ENCODE assay signal across 8 cellular contexts in the genomic region with DNA sequence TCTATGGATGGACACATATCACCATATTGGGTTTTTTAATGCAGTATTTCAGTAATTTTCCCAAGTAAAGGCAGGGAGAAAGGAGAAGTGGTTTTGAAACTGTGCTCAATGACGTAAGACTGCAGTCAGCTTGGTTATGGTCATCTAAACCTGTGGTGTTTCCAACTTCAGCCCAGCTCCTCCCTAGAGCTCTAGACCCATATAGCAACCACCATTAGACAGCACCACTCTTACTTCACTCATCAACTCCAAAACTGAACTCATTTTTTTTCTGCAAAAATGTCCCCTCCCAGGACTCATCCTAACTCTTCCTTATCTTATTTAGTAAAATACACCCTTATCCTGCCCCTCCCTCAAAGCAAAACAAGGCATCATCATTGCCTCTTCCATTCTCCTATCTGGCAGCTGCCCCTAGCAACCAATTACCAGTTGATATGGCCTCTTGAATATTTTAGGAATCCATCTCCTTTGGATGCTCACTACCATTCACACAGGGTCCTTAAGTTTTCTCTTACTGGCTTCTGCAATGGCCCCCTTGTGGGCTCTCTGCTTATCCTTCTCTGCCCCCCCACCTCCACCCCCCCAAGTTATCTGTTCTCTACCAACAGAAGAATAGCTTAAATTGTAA. TPM values are rescaled to one million over a fixed set of nuclear protein-coding genes. Genes with fewer than 3 reads are reported as not detected.
DNase-seq lines count a peak whose midpoint lies in the region; ATAC-seq lines count a peak whose summit lies in the region.
"Had no signal": no experiment of that assay in that cellular context is flagged by ENCODE, and none has a peak within 500 bp of the region (broad histone marks: within the 10 kb centered on the region; RNA-seq: fewer than 3 reads in every experiment).

No MANE protein-coding gene starts in this region.

- ATAC-seq in GM18520 (IDR thresholded peaks at IDR 0.05; ENCODE audit: unreplicated experiment) = peak; percentile 29
- peak; percentile 27 for ATAC-seq in HG03432 (IDR thresholded peaks at IDR 0.05; ENCODE audit: unreplicated experiment)
- no peak for ATAC-seq in natural killer cell treated with Interleukin-12 subunit alpha and Interleukin-12 subunit beta and Interleukin-15 and Interleukin-18, amount 100 ng/mL, for 72 hours

- peaks cover 2% of the 10 kb centered on the region for H3K27me3 Mint-ChIP-seq in activated CD4-positive, alpha-beta memory T cell treated with anti-CD3 and anti-CD28 coated beads, Interleukin-2, amount 10 ng/mL, durations not matched to agents 7 days and 5 days
- H3K27me3 Mint-ChIP-seq in natural killer cell treated with Interleukin-12 subunit alpha and Interleukin-12 subunit beta and Interleukin-15 and Interleukin-18, amount 100 ng/mL, for 72 hours = no peaks in the 10 kb centered on the region

- H3K27ac Mint-ChIP-seq in activated CD4-positive, alpha-beta memory T cell treated with anti-CD3 and anti-CD28 coated beads, Interleukin-2, amount 10 ng/mL, durations not matched to agents 7 days and 5 days = no peak overlapping the region
- peak overlapping the region; percentile 74 to 88 for H3K27ac Mint-ChIP-seq in natural killer cell treated with Interleukin-12 subunit alpha and Interleukin-12 subunit beta and Interleukin-15 and Interleukin-18, amount 100 ng/mL, for 72 hours

- POLR2A ChIA-PET in activated CD4-positive, alpha-beta memory T cell treated with anti-CD3 and anti-CD28 coated beads, Interleukin-2, amount 10 ng/mL, durations not matched to agents 7 days and 5 days (lab: Charles Lee) = interaction anchor here (0.8 to 3.8 kb wide), 10 partner anchors 8 to 512 kb away, joined by 3 to 56 read pairs (median 4); no protein-coding TSS in a partner anchor

- CTCF ChIA-PET in activated CD4-positive, alpha-beta memory T cell treated with anti-CD3 and anti-CD28 coated beads, Interleukin-2, amount 10 ng/mL, durations not matched to agents 7 days and 5 days (lab: Charles Lee) = interaction anchor here (0.8 to 5.1 kb wide), 7 partner anchors 26 to 511 kb away, joined by 3 to 30 read pairs (median 3); no protein-coding TSS in a partner anchor

- peaks cover 11% of the 10 kb centered on the region for H3K36me3 Mint-ChIP-seq in activated CD4-positive, alpha-beta memory T cell treated with anti-CD3 and anti-CD28 coated beads, Interleukin-2, amount 10 ng/mL, durations not matched to agents 7 days and 5 days (ENCODE audit: low read depth)
- H3K36me3 Mint-ChIP-seq in natural killer cell treated with Interleukin-12 subunit alpha and Interleukin-12 subunit beta and Interleukin-15 and Interleukin-18, amount 100 ng/mL, for 72 hours = no peaks in the 10 kb centered on the region

- H3K4me3 Mint-ChIP-seq in activated CD4-positive, alpha-beta memory T cell treated with anti-CD3 and anti-CD28 coated beads, Interleukin-2, amount 10 ng/mL, durations not matched to agents 7 days and 5 days = peak overlapping the region; percentile 90
- H3K4me3 Mint-ChIP-seq in natural killer cell treated with Interleukin-12 subunit alpha and Interleukin-12 subunit beta and Interleukin-15 and Interleukin-18, amount 100 ng/mL, for 72 hours = peak overlapping the region; percentile 78

- no peak for DNase-seq in activated CD4-positive, alpha-beta memory T cell treated with anti-CD3 and anti-CD28 coated beads, Interleukin-2, amount 10 ng/mL, durations not matched to agents 7 days and 5 days
- no peak for DNase-seq in natural killer cell treated with Interleukin-12 subunit alpha and Interleukin-12 subunit beta and Interleukin-15 and Interleukin-18, amount 100 ng/mL, for 72 hours (ENCODE audit: low spot score)
- DNase-seq in stimulated activated naive CD4-positive, alpha-beta T cell treated with Interleukin-2 at 50 U/mL for 16 hours (lab: John Stamatoyannopoulos, UW) = no peak
- no peak for DNase-seq in DMS53 (lab: John Stamatoyannopoulos, UW)
- no peak for DNase-seq in activated CD4-positive, alpha-beta T cell treated with anti-CD3 and anti-CD28 coated beads, Interleukin-2, amount 50 U/mL, for 1 hour
- DNase-seq: NCI-H345 had no signal

- peaks cover 29% of the 10 kb centered on the region for H3K4me1 Mint-ChIP-seq in activated CD4-positive, alpha-beta memory T cell treated with anti-CD3 and anti-CD28 coated beads, Interleukin-2, amount 10 ng/mL, durations not matched to agents 7 days and 5 days
- H3K4me1 Mint-ChIP-seq in natural killer cell treated with Interleukin-12 subunit alpha and Interleukin-12 subunit beta and Interleukin-15 and Interleukin-18, amount 100 ng/mL, for 72 hours (ENCODE audit: low read depth in 2 of 2) = peaks cover 32 to 33% of the 10 kb centered on the region in 2 donors

- H3K9me3 Mint-ChIP-seq in activated CD4-positive, alpha-beta memory T cell treated with anti-CD3 and anti-CD28 coated beads, Interleukin-2, amount 10 ng/mL, durations not matched to agents 7 days and 5 days = no peaks in the 10 kb centered on the region
- H3K9me3 Mint-ChIP-seq in natural killer cell treated with Interleukin-12 subunit alpha and Interleukin-12 subunit beta and Interleukin-15 and Interleukin-18, amount 100 ng/mL, for 72 hours = no peaks in the 10 kb centered on the region

RNA-seq across cellular contexts. Expression of gene RALA, which starts 1.5 kb away (rescaled TPM):
- total RNA-seq in activated CD4-positive, alpha-beta memory T cell treated with anti-CD3 and anti-CD28 coated beads, Interleukin-2, amount 10 ng/mL, durations not matched to agents 7 days and 5 days = 10 to 100 TPM; 27.8 to 29.6 TPM
- 10 to 100 TPM; 22.0 to 28.6 TPM for total RNA-seq in natural killer cell treated with Interleukin-12 subunit alpha and Interleukin-12 subunit beta and Interleukin-15 and Interleukin-18, amount 100 ng/mL, for 72 hours

RNA-seq across cellular contexts. Expression of gene YAE1, which starts 55.7 kb away (rescaled TPM):
- 1 to 10 TPM; 8.4 to 9.3 TPM for total RNA-seq in activated CD4-positive, alpha-beta memory T cell treated with anti-CD3 and anti-CD28 coated beads, Interleukin-2, amount 10 ng/mL, durations not matched to agents 7 days and 5 days
- 1 to 10 TPM; 7.1 to 9.0 TPM for total RNA-seq in natural killer cell treated with Interleukin-12 subunit alpha and Interleukin-12 subunit beta and Interleukin-15 and Interleukin-18, amount 100 ng/mL, for 72 hours

Comparison
In these comparisons a context has a peak if more than half of its experiments do, and no peak if none do; other contexts are left out.
1. ATAC-seq: peak in GM18520 (single experiment) and HG03432 (single experiment); none in natural killer cell treated with Interleukin-12 subunit alpha and Interleukin-12 subunit beta and Interleukin-15 and Interleukin-18, amount 100 ng/mL, for 72 hours (0 of 2).